Comparison of ENCODE assay signal across 8 cellular contexts in the genomic region with DNA sequence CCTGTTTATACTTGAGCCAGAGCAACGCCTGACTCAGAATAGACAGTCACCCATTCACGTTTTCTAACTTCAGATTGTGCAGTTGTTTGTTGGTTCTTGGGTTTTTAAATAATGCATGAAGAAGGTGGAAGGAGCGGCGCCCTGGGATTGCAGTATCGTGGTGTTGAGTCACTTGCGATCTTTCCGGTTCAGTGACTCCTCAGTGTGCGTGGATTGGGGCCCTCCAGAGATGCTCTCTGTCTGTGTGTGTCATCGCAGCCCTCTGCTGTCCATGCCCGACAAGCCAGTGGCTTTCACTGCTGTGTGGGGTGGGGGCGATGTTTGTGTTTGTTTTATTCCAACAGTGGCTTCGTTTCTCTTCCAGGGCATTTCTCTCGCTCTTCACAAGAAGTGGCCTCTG.
DNase-seq lines count a peak whose midpoint lies in the region; ATAC-seq lines count a peak whose summit lies in the region.

No MANE protein-coding gene starts in this region.

- H3K9me3 Mint-ChIP-seq in immature natural killer cell: peaks cover 0 to 2% (median 0%) of the 10 kb centered on the region in 6 donors

- H3K4me3 Mint-ChIP-seq in immature natural killer cell: peak overlapping the region in 3 of 5 donors; percentile 26 to 77 (median 73)

- no peaks in the 10 kb centered on the region for H3K27me3 Mint-ChIP-seq in immature natural killer cell (ENCODE audit: low read depth in 3 of 3)

- no peaks in the 10 kb centered on the region for H3K9me3 ChIP-seq in right cardiac atrium (ENCODE audit: control insufficient read depth, low read length)

- H3K4me3 ChIP-seq in right cardiac atrium (ENCODE audit: low read length): no peak overlapping the region

- H3K4me1 ChIP-seq in right cardiac atrium (ENCODE audit: control insufficient read depth, insufficient read depth, low read length): peaks cover 4% of the 10 kb centered on the region

- H3K4me1 Mint-ChIP-seq in immature natural killer cell: peaks cover 19 to 34% of the 10 kb centered on the region in 2 donors

- no peaks in the 10 kb centered on the region for H3K27me3 ChIP-seq in right cardiac atrium (ENCODE audit: control insufficient read depth, insufficient read depth)

- intact Hi-C loops in right cardiac atrium (cut with DNase I): no loop called here

- H3K27ac Mint-ChIP-seq in immature natural killer cell: peak overlapping the region in 2 of 6 donors; percentile 34 to 67

- WGBS in right cardiac atrium: 80% methylated on average over 13 of the region's 13 CpGs

- ATAC-seq in GM21367 (IDR thresholded peaks at IDR 0.05; ENCODE audit: unreplicated experiment) (no peak), right cardiac atrium (no peak)

- H3K27ac ChIP-seq in right cardiac atrium (ENCODE audit: low read length): no peak overlapping the region

- peaks cover 0 to 3% (median 0%) of the 10 kb centered on the region in 3 donors for H3K36me3 Mint-ChIP-seq in immature natural killer cell

- DNase-seq in stimulated activated naive CD4-positive, alpha-beta T cell treated with Interleukin-2 at 50 U/mL for 16 hours (lab: John Stamatoyannopoulos, UW): peak; percentile 50
- DNase-seq in stimulated activated naive CD4-positive, alpha-beta T cell (lab: John Stamatoyannopoulos, UW): no peak
- peak; percentile 58 to 66 for DNase-seq in activated T-cell treated with anti-CD3 and anti-CD28 coated beads, Interleukin-2, amount 50 U/mL, for 48 hours
- DNase-seq in immature natural killer cell (no peak), Kasumi-1 (lab: John Stamatoyannopoulos, UW) (no peak), HuH-7.5 (ENCODE audit: low spot score) (no peak), right cardiac atrium (no peak)

Comparison
In these comparisons a context has a peak if more than half of its experiments do, and no peak if none do; other contexts are left out.
1. DNase-seq: peak in stimulated activated naive CD4-positive, alpha-beta T cell treated with Interleukin-2 at 50 U/mL for 16 hours (single experiment) and activated T-cell treated with anti-CD3 and anti-CD28 coated beads, Interleukin-2, amount 50 U/mL, for 48 hours (2 of 2); none in stimulated activated naive CD4-positive, alpha-beta T cell (0 of 6), immature natural killer cell (0 of 3), Kasumi-1 (0 of 2), HuH-7.5 (single experiment) and right cardiac atrium (0 of 3).